29 cellular contexts compared by ENCODE assay signal in genomic region chr14:72630374-72630773, GRCh38.
"Had no signal": no experiment of that assay in that cellular context is flagged by ENCODE, and none has a peak within 500 bp of the region (broad histone marks: within the 10 kb centered on the region; RNA-seq: fewer than 3 reads in every experiment).

No MANE protein-coding gene starts in this region.

- H3K9me3 Mint-ChIP-seq: stimulated activated naive CD8-positive, alpha-beta T cell treated with anti-CD3 and anti-CD28 coated beads, Interleukin-15, amount 100 ng/mL, for 72 hours had no signal

- H3K27me3 Mint-ChIP-seq: stimulated activated naive CD8-positive, alpha-beta T cell treated with anti-CD3 and anti-CD28 coated beads, Interleukin-15, amount 100 ng/mL, for 72 hours had no signal

- H2AFZ ChIP-seq: parathyroid adenoma had no signal

- H3K36me3 ChIP-seq: neutrophil, right atrium auricular region, suprapubic skin, transverse colon had no signal

- ATAC-seq: esophagus mucosa; gastrocnemius medialis; left lobe of liver; mucosa of descending colon; natural killer cell treated with Interleukin-12 subunit alpha and Interleukin-12 subunit beta and Interleukin-15 and Interleukin-18, amount 100 ng/mL, for 72 hours; sciatic nerve; stimulated activated naive CD8-positive, alpha-beta T cell treated with anti-CD3 and anti-CD28 coated beads, Interleukin-15, amount 100 ng/mL, for 72 hours had no signal

- H3K27ac Mint-ChIP-seq: memory B cell; mesothelial cell of epicardium; natural killer cell treated with Interleukin-12 subunit alpha and Interleukin-12 subunit beta and Interleukin-15 and Interleukin-18, amount 100 ng/mL, for 72 hours; progenitor cell of endocrine pancreas; stimulated activated naive CD8-positive, alpha-beta T cell treated with anti-CD3 and anti-CD28 coated beads, Interleukin-15, amount 100 ng/mL, for 72 hours had no signal

- H3K4me2 ChIP-seq: smooth muscle cell had no signal

- H3K9ac ChIP-seq: parathyroid adenoma had no signal

- H3K27me3 ChIP-seq: gastrocnemius medialis, right atrium auricular region, suprapubic skin, transverse colon had no signal

- H3K79me2 ChIP-seq: parathyroid adenoma had no signal

- H3K9me3 ChIP-seq: gastrocnemius medialis, neutrophil, suprapubic skin had no signal

- DNase-seq: cerebellar nuclear complex; dermis blood vessel endothelial cell; foreskin fibroblast; gastrocnemius medialis; kidney; mucosa of descending colon; naive B cell; stimulated activated CD4-positive, alpha-beta T cell treated with anti-CD3 and anti-CD28 coated beads, Interleukin-12 subunit alpha, Interleukin-12 subunit beta, amount 100 ng/mL, for 4 hours; stimulated activated CD4-positive, alpha-beta T cell treated with anti-CD3 and anti-CD28 coated beads, Interleukin-1b, Interleukin-23, amount 100 ng/mL, for 48 hours; stimulated activated CD4-positive, alpha-beta T cell treated with anti-CD3 and anti-CD28 coated beads, Interleukin-4, amount 100 ng/mL, for 1 hour; stimulated activated CD8-positive, alpha-beta memory T cell treated with anti-CD3 and anti-CD28 coated beads, Interleukin-4, amount 100 ng/mL, for 48 hours; stimulated activated naive CD4-positive, alpha-beta T cell; stimulated activated naive CD8-positive, alpha-beta T cell treated with anti-CD3 and anti-CD28 coated beads, Interleukin-15, amount 100 ng/mL, for 72 hours; transverse colon had no signal

- H3K27ac ChIP-seq: epithelial cell of prostate, gastrocnemius medialis, neutrophil, parathyroid adenoma, right atrium auricular region, suprapubic skin, transverse colon had no signal

- H3K4me1 ChIP-seq: suprapubic skin, transverse colon had no signal

- H3K4me3 ChIP-seq: gastrocnemius medialis, lung, mucosa of descending colon, right atrium auricular region, smooth muscle cell, suprapubic skin, transverse colon had no signal

- H3K4me3 Mint-ChIP-seq: memory B cell; mesothelial cell of epicardium; naive B cell; natural killer cell treated with Interleukin-12 subunit alpha and Interleukin-12 subunit beta and Interleukin-15 and Interleukin-18, amount 100 ng/mL, for 72 hours; neural crest cell; stimulated activated naive CD8-positive, alpha-beta T cell treated with anti-CD3 and anti-CD28 coated beads, Interleukin-15, amount 100 ng/mL, for 72 hours had no signal

- FAIRE-seq: kidney had no signal

- H3K4me1 Mint-ChIP-seq: mesothelial cell of epicardium; neural crest cell; stimulated activated naive CD8-positive, alpha-beta T cell treated with anti-CD3 and anti-CD28 coated beads, Interleukin-15, amount 100 ng/mL, for 72 hours had no signal
